Comparison of ENCODE assay signal across 19 cellular contexts in genomic region chr6:109036588-109037320, GRCh38. TPM values are rescaled to one million over a fixed set of nuclear protein-coding genes. Genes with fewer than 3 reads are reported as not detected.
DNase-seq lines count a peak whose midpoint lies in the region; ATAC-seq and FAIRE-seq lines count a peak whose summit lies in the region.
"Had no signal": no experiment of that assay in that cellular context is flagged by ENCODE, and none has a peak within 500 bp of the region (broad histone marks: within the 10 kb centered on the region; RNA-seq: fewer than 3 reads in every experiment).

No MANE protein-coding gene starts in this region.

- no peak overlapping the region for H3K27ac Mint-ChIP-seq in activated CD8-positive, alpha-beta memory T cell treated with anti-CD3 and anti-CD28 coated beads, Interleukin-2, amount 10 ng/mL, durations not matched to agents 7 days and 5 days
- H3K27ac Mint-ChIP-seq: T-helper 2 cell treated with Interferon-gamma antibody and Interleukin-4, amounts not matched to agents 5 μg/mL and 100 μg/mL, for 36 hours had no signal

- no peaks in the 10 kb centered on the region for H3K9me3 ChIP-seq in effector memory CD4-positive, alpha-beta T cell (ENCODE audit: control insufficient read depth, low read length)
- H3K9me3 ChIP-seq in small intestine (ENCODE audit: control insufficient read depth, low read depth): no peaks in the 10 kb centered on the region
- H3K9me3 ChIP-seq: A549, tibial nerve had no signal

- peak; percentile 53 for ATAC-seq in activated CD8-positive, alpha-beta memory T cell treated with anti-CD3 and anti-CD28 coated beads, Interleukin-2, amount 10 ng/mL, durations not matched to agents 7 days and 5 days
- ATAC-seq in GM18858 (IDR thresholded peaks at IDR 0.05; ENCODE audit: unreplicated experiment): no peak
- ATAC-seq: A549, PC-3 had no signal

- peaks cover 8% of the 10 kb centered on the region for H3K4me1 ChIP-seq in effector memory CD4-positive, alpha-beta T cell (ENCODE audit: control insufficient read depth, insufficient read depth, low read length, poor library complexity, severe bottlenecking)
- peaks cover 0 to 4% of the 10 kb centered on the region in 2 donors for H3K4me1 ChIP-seq in small intestine (ENCODE audit: control insufficient read depth in 2 of 2, insufficient read depth in 1 of 2, low read depth in 1 of 2, low read length in 1 of 2)
- H3K4me1 ChIP-seq: A549 had no signal

- H3K27me3 Mint-ChIP-seq in activated CD8-positive, alpha-beta memory T cell treated with anti-CD3 and anti-CD28 coated beads, Interleukin-2, amount 10 ng/mL, durations not matched to agents 7 days and 5 days: peaks cover 5% of the 10 kb centered on the region

- no peaks in the 10 kb centered on the region for H3K27me3 ChIP-seq in effector memory CD4-positive, alpha-beta T cell (replicated peaks; ENCODE audit: control insufficient read depth, insufficient read depth, low read length, poor library complexity, severe bottlenecking)
- no peaks in the 10 kb centered on the region for H3K27me3 ChIP-seq in small intestine (ENCODE audit: control insufficient read depth in 2 of 2, insufficient read depth in 2 of 2, low read length in 2 of 2)
- H3K27me3 ChIP-seq: tibial nerve had no signal

- DNase-seq in activated CD8-positive, alpha-beta memory T cell treated with anti-CD3 and anti-CD28 coated beads, Interleukin-2, amount 10 ng/mL, durations not matched to agents 7 days and 5 days: no peak
- no peak for DNase-seq in activated CD8-positive, alpha-beta memory T cell treated with anti-CD3 and anti-CD28 coated beads, Interleukin-2, amount 50 U/mL, for 4 hours
- DNase-seq in NCI-H1105 treated with DMSO at 0.1 percent for 48 hours (lab: John Stamatoyannopoulos, UW) (peak; percentile 77), small intestine (peak; percentile 46), KG1 (lab: John Stamatoyannopoulos, UW) (no peak), hepatic stellate cell (ENCODE audit: low spot score) (no peak)
- DNase-seq in effector memory CD4-positive, alpha-beta T cell: no peak
- DNase-seq: aorta, NCI-H2081, NCI-H526, PC-3 had no signal

- 19 to 54% (median 30%) methylated on average over 5 of the region's 5 CpGs for WGBS in small intestine, 3 donors

- peak overlapping the region; percentile 13 for H3K4me3 ChIP-seq in effector memory CD4-positive, alpha-beta T cell (ENCODE audit: insufficient read depth, low read depth, low read length, poor library complexity, severe bottlenecking)
- no peak overlapping the region for H3K4me3 ChIP-seq in small intestine (ENCODE audit: low read depth in 1 of 2, low read length in 2 of 2)
- H3K4me3 ChIP-seq: A549, tibial nerve had no signal

- no peak overlapping the region for H3K27ac ChIP-seq in effector memory CD4-positive, alpha-beta T cell (ENCODE audit: insufficient read depth, low read length, poor library complexity, severe bottlenecking)
- H3K27ac ChIP-seq in small intestine (ENCODE audit: low read depth in 1 of 2, low read length in 1 of 2): no peak overlapping the region
- H3K27ac ChIP-seq: A549, C4-2B had no signal

- H3K36me3 ChIP-seq in effector memory CD4-positive, alpha-beta T cell (ENCODE audit: control insufficient read depth, insufficient read depth, low read length): no peaks in the 10 kb centered on the region
- H3K36me3 ChIP-seq in small intestine (ENCODE audit: control insufficient read depth in 2 of 2, insufficient read depth in 2 of 2, low read length in 2 of 2): no peaks in the 10 kb centered on the region
- H3K36me3 ChIP-seq: tibial nerve had no signal

- CTCF ChIA-PET in activated CD8-positive, alpha-beta memory T cell treated with anti-CD3 and anti-CD28 coated beads, Interleukin-2, amount 10 ng/mL, durations not matched to agents 7 days and 5 days (lab: Charles Lee): interaction anchor here (1.0 to 1.4 kb wide), 2 partner anchors 34 to 231 kb away, joined by 3 read pairs; no protein-coding TSS in a partner anchor

- FAIRE-seq in small intestine (lab: Jason Lieb, UNC): no peak
- FAIRE-seq: A549, endometrium, GM18507, H1 had no signal

- H3K9me3 Mint-ChIP-seq in activated CD8-positive, alpha-beta memory T cell treated with anti-CD3 and anti-CD28 coated beads, Interleukin-2, amount 10 ng/mL, durations not matched to agents 7 days and 5 days (ENCODE audit: low read depth): no peaks in the 10 kb centered on the region
- H3K9me3 Mint-ChIP-seq: T-helper 2 cell treated with Interferon-gamma antibody and Interleukin-4, amounts not matched to agents 5 μg/mL and 100 μg/mL, for 36 hours had no signal

- no peaks in the 10 kb centered on the region for H3K36me3 Mint-ChIP-seq in activated CD8-positive, alpha-beta memory T cell treated with anti-CD3 and anti-CD28 coated beads, Interleukin-2, amount 10 ng/mL, durations not matched to agents 7 days and 5 days

- no peak overlapping the region for H3K4me3 Mint-ChIP-seq in activated CD8-positive, alpha-beta memory T cell treated with anti-CD3 and anti-CD28 coated beads, Interleukin-2, amount 10 ng/mL, durations not matched to agents 7 days and 5 days
- H3K4me3 Mint-ChIP-seq: T-helper 2 cell treated with Interferon-gamma antibody and Interleukin-4, amounts not matched to agents 5 μg/mL and 100 μg/mL, for 36 hours had no signal

- peaks cover 12% of the 10 kb centered on the region for H3K4me1 Mint-ChIP-seq in activated CD8-positive, alpha-beta memory T cell treated with anti-CD3 and anti-CD28 coated beads, Interleukin-2, amount 10 ng/mL, durations not matched to agents 7 days and 5 days

RNA-seq across cellular contexts. Expression of gene SESN1, which starts 57.9 kb away (rescaled TPM):
- 10 to 100 TPM; 18.3 to 20.9 TPM for total RNA-seq in activated CD8-positive, alpha-beta memory T cell treated with anti-CD3 and anti-CD28 coated beads, Interleukin-2, amount 10 ng/mL, durations not matched to agents 7 days and 5 days
- polyA plus RNA-seq in small intestine: 10 to 100 TPM; 13.8 to 17.8 (median 15.7) TPM

RNA-seq across cellular contexts. Expression of gene CEP57L1, which starts 58.6 kb away (rescaled TPM):
- total RNA-seq in activated CD8-positive, alpha-beta memory T cell treated with anti-CD3 and anti-CD28 coated beads, Interleukin-2, amount 10 ng/mL, durations not matched to agents 7 days and 5 days: 10 to 100 TPM; 23.9 to 25.5 TPM
- polyA plus RNA-seq in small intestine: 1 to 10 TPM; 3.0 to 9.1 (median 7.6) TPM

Comparison
In these comparisons a context has a peak if more than half of its experiments do, and no peak if none do; other contexts are left out.
1. DNase-seq: peak in NCI-H1105 treated with DMSO at 0.1 percent for 48 hours (single experiment) and small intestine (single experiment); none in activated CD8-positive, alpha-beta memory T cell treated with anti-CD3 and anti-CD28 coated beads, Interleukin-2, amount 10 ng/mL, durations not matched to agents 7 days and 5 days (single experiment), activated CD8-positive, alpha-beta memory T cell treated with anti-CD3 and anti-CD28 coated beads, Interleukin-2, amount 50 U/mL, for 4 hours (single experiment), effector memory CD4-positive, alpha-beta T cell (0 of 3), KG1 (single experiment) and hepatic stellate cell (single experiment).